Comparison of ENCODE assay signal across 8 cellular contexts in genomic region chr1:115184951-115185331, GRCh38.
DNase-seq lines count a peak whose midpoint lies in the region; ATAC-seq and TF ChIP-seq lines count a peak whose summit lies in the region.
"Had no signal": no experiment of that assay in that cellular context is flagged by ENCODE, and none has a peak within 500 bp of the region (broad histone marks: within the 10 kb centered on the region; RNA-seq: fewer than 3 reads in every experiment).

No MANE protein-coding gene starts in this region.

- H3K4me3 Mint-ChIP-seq in HFFc6 (peak overlapping the region; percentile 74), T-helper 17 cell (peak overlapping the region; percentile 41)

- H3K36me3 ChIP-seq in skeletal muscle tissue (ENCODE audit: control insufficient read depth in 3 of 3, insufficient read depth in 3 of 3, low read length in 3 of 3), result no peaks in the 10 kb centered on the region

- peaks cover 34 to 54% (median 38%) of the 10 kb centered on the region in 3 donors for H3K4me1 ChIP-seq in skeletal muscle tissue (ENCODE audit: control insufficient read depth in 3 of 3, insufficient read depth in 3 of 3, low read length in 3 of 3)

- H3K27me3 ChIP-seq in skeletal muscle tissue (ENCODE audit: control insufficient read depth in 3 of 3, insufficient read depth in 3 of 3, low read length in 3 of 3) (no peaks in the 10 kb centered on the region), dorsolateral prefrontal cortex (peaks cover 0 to 3% (median 0%) of the 10 kb centered on the region in 45 donors)

- DNase-seq in HFFc6 (peak; percentile 85), T-helper 17 cell (no peak), fibroblast of the aortic adventitia (ENCODE audit: low read depth) (peak; percentile 52), dorsolateral prefrontal cortex (no peak)
- DNase-seq in NK-92 treated with Interleukin-12 subunit alpha and Interleukin-12 subunit beta, amount 100 ng/mL, for 24 hours (lab: John Stamatoyannopoulos, UW), result no peak
- DNase-seq: Kasumi-1 had no signal

- peaks cover 99% of the 10 kb centered on the region for H3K4me1 Mint-ChIP-seq in HFFc6 (ENCODE audit: low read depth)
- H3K4me1 Mint-ChIP-seq in T-helper 17 cell, result peaks cover 5% of the 10 kb centered on the region

- ATAC-seq in T-helper 17 cell (no peak), GM18511 (IDR thresholded peaks at IDR 0.05; ENCODE audit: unreplicated experiment) (no peak)

- H3K27ac ChIP-seq in skeletal muscle tissue (ENCODE audit: low read depth, low read length) (peak overlapping the region; percentile 95), dorsolateral prefrontal cortex (no peak overlapping the region)

- H3K9ac ChIP-seq in skeletal muscle tissue (ENCODE audit: low read depth in 1 of 3, low read length in 3 of 3), result peak overlapping the region; percentile 63 to 72 (median 72)

- intact Hi-C loops in dorsolateral prefrontal cortex (cut with DNase I), result no loop called here

- H3K27me3 Mint-ChIP-seq in HFFc6 (ENCODE audit: insufficient read depth) (no peaks in the 10 kb centered on the region; the same call in 1 of the 2 replicates), T-helper 17 cell (peaks cover 20% of the 10 kb centered on the region)

- no peaks in the 10 kb centered on the region for H3K9me3 Mint-ChIP-seq in HFFc6

- TF ChIP-seq CTCF in HFFc6 (IDR thresholded peaks at IDR 0.05) (no peak), fibroblast of the aortic adventitia (IDR thresholded peaks at IDR 0.05; ENCODE audit: insufficient read depth, low read length) (no peak), dorsolateral prefrontal cortex (IDR thresholded peaks at IDR 0.05 in 54 of 56, conservative IDR thresholded peaks at IDR 0.05 in 2 of 56; ENCODE audit: low read depth in 1 of 56, partially characterized antibody in 56 of 56) (no peak)

- peaks cover 25% of the 10 kb centered on the region for H3K36me3 Mint-ChIP-seq in HFFc6 (ENCODE audit: low read depth)
- no peaks in the 10 kb centered on the region for H3K36me3 Mint-ChIP-seq in T-helper 17 cell (ENCODE audit: low read depth)

- H3K4me3 ChIP-seq in fibroblast of the aortic adventitia (ENCODE audit: low read depth, low read length) (no peak overlapping the region), skeletal muscle tissue (ENCODE audit: low read length in 3 of 3) (peak overlapping the region; percentile 65 to 75 (median 67)), dorsolateral prefrontal cortex (no peak overlapping the region)

- H3K9me3 ChIP-seq in T-helper 17 cell (ENCODE audit: control insufficient read depth, low read length, poor library complexity, severe bottlenecking), result no peaks in the 10 kb centered on the region
- no peaks in the 10 kb centered on the region for H3K9me3 ChIP-seq in skeletal muscle tissue (ENCODE audit: control insufficient read depth in 3 of 3, low read length in 3 of 3)

- peak overlapping the region; percentile 98 for H3K27ac Mint-ChIP-seq in HFFc6
- H3K27ac Mint-ChIP-seq in T-helper 17 cell, result peak overlapping the region; percentile 69

Comparison
In these comparisons a context has a peak if more than half of its experiments do, and no peak if none do; other contexts are left out.
1. DNase-seq: peak in HFFc6 (single experiment) and fibroblast of the aortic adventitia (single experiment); none in T-helper 17 cell (0 of 3), dorsolateral prefrontal cortex (0 of 10) and NK-92 treated with Interleukin-12 subunit alpha and Interleukin-12 subunit beta, amount 100 ng/mL, for 24 hours (single experiment).
2. H3K4me3 ChIP-seq: peak in skeletal muscle tissue (3 of 3); none in fibroblast of the aortic adventitia (single experiment) and dorsolateral prefrontal cortex (0 of 59).